ENCODE assay signal across 1 cellular context in the genomic region with DNA sequence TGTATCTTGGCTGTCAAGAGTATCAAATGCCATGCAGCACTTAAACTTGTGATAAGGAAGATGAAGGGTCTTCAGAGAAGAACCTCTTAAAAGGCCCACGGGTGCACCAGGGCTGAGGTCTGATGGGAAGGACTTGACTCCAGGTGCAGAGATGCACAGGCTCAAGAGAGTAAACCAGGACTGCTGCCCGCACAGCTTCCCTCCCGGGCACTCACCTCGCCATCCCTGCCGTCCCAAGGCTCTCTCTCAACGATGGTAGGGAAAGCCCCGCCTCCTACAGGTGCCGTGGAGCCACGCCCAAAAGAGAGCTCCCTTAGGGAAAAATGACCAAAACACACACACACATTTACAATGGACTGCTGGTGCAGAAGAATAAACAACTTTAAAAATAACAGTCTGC.
TF ChIP-seq lines count a peak whose summit lies in the region.

No MANE protein-coding gene starts in this region.

TF ChIP-seq in GM12878, 131 proteins besides CTCF, POLR2A, EP300 and RAD21 (continued from another document):
- TF ChIP-seq SUZ12 (IDR thresholded peaks at IDR 0.05; ENCODE audit: unreplicated experiment) (no peak), CBFB (IDR thresholded peaks at IDR 0.05; ENCODE audit: low read depth) (no peak), CREM (IDR thresholded peaks at IDR 0.05; ENCODE audit: low read depth) (no peak)
